In genomic region chr7:100801833-100802568, GRCh38 we compare ENCODE assay signal across 8 cellular contexts. TPM values are rescaled to one million over a fixed set of nuclear protein-coding genes. Genes with fewer than 3 reads are reported as not detected.
DNase-seq lines count a peak whose midpoint lies in the region; ATAC-seq, FAIRE-seq and TF ChIP-seq lines count a peak whose summit lies in the region.

No MANE protein-coding gene starts in this region.

- intact Hi-C loops in Caco-2 (cut with micrococcal nuclease; ENCODE audit: unreplicated experiment) = loop anchor here (1.0 kb wide), 3 partner anchors 12 to 50 kb away; partner anchors contain the start of genes EPHB4 and SLC12A9
- intact Hi-C loops in mucosa of descending colon (cut with DNase I, micrococcal nuclease) = loop anchor here in 1 of 2 donors (5.0 kb wide), 1 partner anchor 50 kb away; the partner anchor contains the start of gene SLC12A9
- intact Hi-C loops in natural killer cell (cut with micrococcal nuclease) = no loop called here

- DNase-seq in Caco-2 (peak; percentile 94 to 96), NB4 (ENCODE audit: low read depth) (peak; percentile 97), bronchial epithelial cell (ENCODE audit: low read depth) (peak; percentile 91), mucosa of descending colon (peak; percentile 72 to 88 (median 81)), NCI-H1048 (lab: John Stamatoyannopoulos, UW) (no peak), natural killer cell (no peak), NCI-H82 (lab: John Stamatoyannopoulos, UW) (no peak)

- TF ChIP-seq POLR2A in NB4 (IDR thresholded peaks at IDR 0.05; ENCODE audit: extremely low read depth, insufficient read length) = no peak

- H3K4me3 ChIP-seq in Caco-2 (ENCODE audit: low read depth, low read length) (no peak overlapping the region), NB4 (ENCODE audit: low read depth, low read length) (no peak overlapping the region), bronchial epithelial cell (ENCODE audit: low read depth, low read length) (no peak overlapping the region), mucosa of descending colon (no peak overlapping the region)

- peak; percentile 81 for ATAC-seq in mucosa of descending colon
- ATAC-seq in HG02852 (IDR thresholded peaks at IDR 0.05; ENCODE audit: unreplicated experiment) = no peak
- no peak for ATAC-seq in natural killer cell

- peaks cover 7% of the 10 kb centered on the region for H3K36me3 ChIP-seq in Caco-2 (ENCODE audit: control insufficient read depth, insufficient read depth, low read length)
- H3K36me3 ChIP-seq in bronchial epithelial cell (ENCODE audit: control insufficient read depth, insufficient read depth, low read length) = peaks cover 18% of the 10 kb centered on the region
- no peaks in the 10 kb centered on the region for H3K36me3 ChIP-seq in mucosa of descending colon (ENCODE audit: low read depth)

- CTCF ChIA-PET in Caco-2 (lab: Charles Lee) = interaction anchor here (0.6 to 2.3 kb wide), 8 partner anchors 24 to 108 kb away, joined by 3 to 19 read pairs (median 9); partner anchors contain the start of genes EPHB4, GIGYF1, POP7 and SLC12A9

- TF ChIP-seq CTCF in Caco-2 (IDR thresholded peaks at IDR 0.05; ENCODE audit: insufficient read depth in 1 of 2, low read depth in 1 of 2, low read length in 1 of 2, severe bottlenecking in 1 of 2, unreplicated experiment in 1 of 2) (no peak), NB4 (IDR thresholded peaks at IDR 0.05; ENCODE audit: low read depth, low read length) (no peak), bronchial epithelial cell (IDR thresholded peaks at IDR 0.05; ENCODE audit: insufficient read depth, low read length, severe bottlenecking) (no peak), mucosa of descending colon (IDR thresholded peaks at IDR 0.05) (no peak), natural killer cell (IDR thresholded peaks at IDR 0.05) (no peak)

- POLR2A ChIA-PET in Caco-2 (lab: Charles Lee) = interaction anchor here (0.7 to 2.8 kb wide), 5 partner anchors 14 to 96 kb away, joined by 3 to 13 read pairs (median 6); partner anchors contain the start of genes EPHB4, POP7 and SRRT

- H3K9me3 ChIP-seq in Caco-2 (no peaks in the 10 kb centered on the region), mucosa of descending colon (no peaks in the 10 kb centered on the region)

- H3K4me1 Mint-ChIP-seq in Caco-2 (ENCODE audit: low read depth, unreplicated experiment) (peaks cover 38% of the 10 kb centered on the region), natural killer cell (peaks cover 4 to 10% of the 10 kb centered on the region in 2 donors)

- H3K4me3 Mint-ChIP-seq in Caco-2 (ENCODE audit: unreplicated experiment) = peak overlapping the region; percentile 73
- no peak overlapping the region for H3K4me3 Mint-ChIP-seq in natural killer cell

- H3K4me1 ChIP-seq in Caco-2 (peaks cover 47% of the 10 kb centered on the region), mucosa of descending colon (ENCODE audit: low read depth) (peaks cover 39% of the 10 kb centered on the region)

- H3K27me3 Mint-ChIP-seq in Caco-2 (ENCODE audit: insufficient read depth, unreplicated experiment) (no peaks in the 10 kb centered on the region), natural killer cell (ENCODE audit: low read depth in 2 of 2) (peaks cover 7 to 15% of the 10 kb centered on the region in 2 donors)

- H3K9me3 Mint-ChIP-seq in Caco-2 (ENCODE audit: unreplicated experiment) (no peaks in the 10 kb centered on the region), natural killer cell (no peaks in the 10 kb centered on the region)

- TSS peak; percentile 42 for BruUV-seq in Caco-2 (replicated peaks; lab: Mats Ljungman, UMichigan)

- no peak for FAIRE-seq in bronchial epithelial cell (lab: Jason Lieb, UNC)

- no peaks in the 10 kb centered on the region for H3K27me3 ChIP-seq in Caco-2 (replicated peaks; ENCODE audit: control insufficient read depth, insufficient read depth, low read length)
- no peaks in the 10 kb centered on the region for H3K27me3 ChIP-seq in bronchial epithelial cell (ENCODE audit: control insufficient read depth, insufficient read depth, low read length)

- H3K27ac Mint-ChIP-seq in Caco-2 (ENCODE audit: unreplicated experiment) (peak overlapping the region; percentile 78), natural killer cell (no peak overlapping the region)

- peaks cover 87% of the 10 kb centered on the region for H3K36me3 Mint-ChIP-seq in Caco-2 (ENCODE audit: insufficient read depth, unreplicated experiment)
- H3K36me3 Mint-ChIP-seq in natural killer cell = no peaks in the 10 kb centered on the region

RNA-seq across cellular contexts. Expression of gene EPHB4, which starts 25.3 kb away (rescaled TPM):
- total RNA-seq in Caco-2 (2022) (112 and 117 TPM in 2 replicates), bronchial epithelial cell (104 and 153 TPM in 2 replicates), mucosa of descending colon (10 to 100 TPM; 31.2 to 42.4 (median 38.9) TPM), natural killer cell (1 to 10 TPM in 1 of 3 donors, under 1 TPM in 2; 0.66 to 1.5 (median 0.88) TPM)

RNA-seq across cellular contexts. Expression of gene SLC12A9, which starts 50.5 kb away (rescaled TPM):
- total RNA-seq in Caco-2 (2022) = 59.0 and 60.7 TPM in 2 replicates
- total RNA-seq in bronchial epithelial cell = 6.5 and 7.6 TPM in 2 replicates
- 10 to 100 TPM; 27.9 to 34.0 (median 33.5) TPM for total RNA-seq in mucosa of descending colon
- 10 to 100 TPM; 35.0 to 44.2 (median 38.1) TPM for total RNA-seq in natural killer cell

Comparison
In these comparisons a context has a peak if more than half of its experiments do, and no peak if none do; other contexts are left out.
1. DNase-seq: peak in Caco-2 (2 of 2), NB4 (single experiment), bronchial epithelial cell (single experiment) and mucosa of descending colon (3 of 3); none in NCI-H1048 (single experiment), natural killer cell (single experiment) and NCI-H82 (single experiment).
2. RNA of gene EPHB4, which starts 25.3 kb away (total RNA-seq): 104 to 153 TPM in bronchial epithelial cell, 112 to 117 TPM in Caco-2 and 31.2 to 42.4 TPM in mucosa of descending colon; 0.66 to 1.5 TPM in natural killer cell; every median in the first group is over 10 times any median in the second.